8 cellular contexts compared by ENCODE assay signal in genomic region chr4:110198472-110199419, GRCh38. TPM values are rescaled to one million over a fixed set of nuclear protein-coding genes. Genes with fewer than 3 reads are reported as not detected.
DNase-seq lines count a peak whose midpoint lies in the region; ATAC-seq and TF ChIP-seq lines count a peak whose summit lies in the region.

ELOVL6 (minus strand) TSS chr4:110198615; CDS start chr4:110198335, 280 bp downstream.

- DNase-seq in DMS 273 (lab: John Stamatoyannopoulos, UW; ENCODE audit: unreplicated experiment) (peak; percentile 73), DMS 273 treated with DMSO at 0.1 percent for 48 hours (lab: John Stamatoyannopoulos, UW) (no peak), HUDEP-2 (lab: John Stamatoyannopoulos, UW; ENCODE audit: unreplicated experiment in 76 of 76) (peak; percentile 35 to 91 (median 72)), PC-9 (peak; percentile 48 to 68), neural crest cell (ENCODE audit: low read depth, low spot score) (peak; percentile 81), tibial nerve (ENCODE audit: low spot score in 2 of 2) (peak; percentile 31 to 56)
- peak; percentile 63 for DNase-seq in activated naive CD4-positive, alpha-beta T cell treated with anti-CD3 and anti-CD28 coated beads, Interleukin-2, amount 10 ng/mL, durations not matched to agents 7 days and 5 days

- H3K36me3 Mint-ChIP-seq in activated naive CD4-positive, alpha-beta T cell treated with anti-CD3 and anti-CD28 coated beads, Interleukin-2, amount 10 ng/mL, durations not matched to agents 7 days and 5 days = peaks cover 9% of the 10 kb centered on the region
- peaks cover 2% of the 10 kb centered on the region for H3K36me3 Mint-ChIP-seq in neural crest cell (ENCODE audit: low read depth)

- H2AFZ ChIP-seq in PC-9 = peak within 1 kb of the TSS; percentile 91

- no peak for TF ChIP-seq CTCF in PC-9 (conservative IDR thresholded peaks at IDR 0.05)
- TF ChIP-seq CTCF in gastroesophageal sphincter (IDR thresholded peaks at IDR 0.05) = no peak
- TF ChIP-seq CTCF in neural crest cell (conservative IDR thresholded peaks at IDR 0.05) = no peak
- TF ChIP-seq CTCF in tibial nerve (IDR thresholded peaks at IDR 0.05) = no peak

- POLR2A ChIA-PET in PC-9 (lab: Charles Lee; ENCODE audit: unreplicated experiment) = interaction anchor here (0.6 to 0.7 kb wide), 2 partner anchors 269 to 312 kb away, joined by 3 to 12 read pairs; no protein-coding TSS in a partner anchor

- H3K27ac ChIP-seq in PC-9 = peak within 1 kb of the TSS; percentile 62
- peak within 1 kb of the TSS in 3 of 4 donors; percentile 87 to 91 (median 88) for H3K27ac ChIP-seq in gastroesophageal sphincter
- peak within 1 kb of the TSS; percentile 69 to 93 (median 90) for H3K27ac ChIP-seq in tibial nerve

- no peaks in the 10 kb centered on the region for H3K9me3 Mint-ChIP-seq in activated naive CD4-positive, alpha-beta T cell treated with anti-CD3 and anti-CD28 coated beads, Interleukin-2, amount 10 ng/mL, durations not matched to agents 7 days and 5 days
- H3K9me3 Mint-ChIP-seq in neural crest cell = no peaks in the 10 kb centered on the region

- BruUV-seq in PC-9 (replicated peaks; lab: Mats Ljungman, UMichigan) = no TSS peak

- no peaks in the 10 kb centered on the region for H3K9me3 ChIP-seq in PC-9 (ENCODE audit: insufficient read depth, low read depth)
- no peaks in the 10 kb centered on the region for H3K9me3 ChIP-seq in gastroesophageal sphincter
- H3K9me3 ChIP-seq in tibial nerve = no peaks in the 10 kb centered on the region

- H3F3A ChIP-seq in PC-9 (ENCODE audit: insufficient read depth, low read depth) = no peaks in the 10 kb centered on the region

- H4K20me1 ChIP-seq in PC-9 (ENCODE audit: insufficient read depth) = no peaks in the 10 kb centered on the region

- peak within 1 kb of the TSS; percentile 92 for H3K4me3 Mint-ChIP-seq in activated naive CD4-positive, alpha-beta T cell treated with anti-CD3 and anti-CD28 coated beads, Interleukin-2, amount 10 ng/mL, durations not matched to agents 7 days and 5 days
- H3K4me3 Mint-ChIP-seq in neural crest cell = peak within 1 kb of the TSS; percentile 97

- H3K27ac Mint-ChIP-seq in activated naive CD4-positive, alpha-beta T cell treated with anti-CD3 and anti-CD28 coated beads, Interleukin-2, amount 10 ng/mL, durations not matched to agents 7 days and 5 days = peak within 1 kb of the TSS; percentile 91
- H3K27ac Mint-ChIP-seq in neural crest cell (ENCODE audit: unreplicated experiment) = peak within 1 kb of the TSS; percentile 98

- CTCF ChIA-PET in PC-9 (lab: Charles Lee) = interaction anchor here (0.5 to 0.6 kb wide), 3 partner anchors 79 to 179 kb away, joined by 3 to 15 read pairs (median 7); no protein-coding TSS in a partner anchor
- CTCF ChIA-PET in activated naive CD4-positive, alpha-beta T cell treated with anti-CD3 and anti-CD28 coated beads, Interleukin-2, amount 10 ng/mL, durations not matched to agents 7 days and 5 days (lab: Charles Lee) = interaction anchor here (0.9 to 1.0 kb wide), 3 partner anchors 143 to 193 kb away, joined by 3 to 7 read pairs (median 3); no protein-coding TSS in a partner anchor

- H3K36me3 ChIP-seq in PC-9 (ENCODE audit: low read depth) = no peaks in the 10 kb centered on the region
- no peaks in the 10 kb centered on the region for H3K36me3 ChIP-seq in gastroesophageal sphincter
- no peaks in the 10 kb centered on the region for H3K36me3 ChIP-seq in tibial nerve

- peak within 1 kb of the TSS; percentile 72 for H3K4me3 ChIP-seq in PC-9
- peak within 1 kb of the TSS; percentile 71 to 92 for H3K4me3 ChIP-seq in gastroesophageal sphincter
- H3K4me3 ChIP-seq in tibial nerve = peak within 1 kb of the TSS; percentile 79 to 91 (median 86)

- peaks cover 22% of the 10 kb centered on the region for H3K79me2 ChIP-seq in PC-9 (ENCODE audit: low read depth)

- H3K27me3 ChIP-seq in PC-9 (ENCODE audit: insufficient read depth, low read depth) (no peaks in the 10 kb centered on the region), gastroesophageal sphincter (no peaks in the 10 kb centered on the region), tibial nerve (no peaks in the 10 kb centered on the region)

- no peak for TF ChIP-seq EP300 in gastroesophageal sphincter (IDR thresholded peaks at IDR 0.05)
- TF ChIP-seq EP300 in tibial nerve (IDR thresholded peaks at IDR 0.05) = peak in 1 of 2 donors; percentile 33

- peak within 1 kb of the TSS; percentile 76 for H3K4me2 ChIP-seq in PC-9

- H3K27me3 Mint-ChIP-seq in activated naive CD4-positive, alpha-beta T cell treated with anti-CD3 and anti-CD28 coated beads, Interleukin-2, amount 10 ng/mL, durations not matched to agents 7 days and 5 days = peaks cover 35% of the 10 kb centered on the region
- H3K27me3 Mint-ChIP-seq in neural crest cell (ENCODE audit: low read depth) = peaks cover 2% of the 10 kb centered on the region

- intact Hi-C loops in PC-9 (cut with micrococcal nuclease; ENCODE audit: unreplicated experiment) = loop anchor here (5.0 to 10.0 kb wide), 4 partner anchors 81 to 309 kb away; no protein-coding TSS in a partner anchor

- ATAC-seq in gastroesophageal sphincter = peak; percentile 40

- peaks cover 12% of the 10 kb centered on the region for H3K4me1 ChIP-seq in PC-9 (replicated peaks; ENCODE audit: insufficient read depth)
- peaks cover 0 to 23% (median 4%) of the 10 kb centered on the region in 3 donors for H3K4me1 ChIP-seq in gastroesophageal sphincter
- H3K4me1 ChIP-seq in tibial nerve = peaks cover 0 to 22% (median 4%) of the 10 kb centered on the region in 4 donors

- peaks cover 32% of the 10 kb centered on the region for H3K4me1 Mint-ChIP-seq in activated naive CD4-positive, alpha-beta T cell treated with anti-CD3 and anti-CD28 coated beads, Interleukin-2, amount 10 ng/mL, durations not matched to agents 7 days and 5 days
- H3K4me1 Mint-ChIP-seq in neural crest cell = peaks cover 50% of the 10 kb centered on the region

- no peak for TF ChIP-seq POLR2A in gastroesophageal sphincter (IDR thresholded peaks at IDR 0.05)
- TF ChIP-seq POLR2A in tibial nerve (IDR thresholded peaks at IDR 0.05) = no peak

- WGBS in gastroesophageal sphincter (ENCODE audit: low coverage in 1 of 2), 2 donors = 0 to 4% methylated on average over 3 to 21 of the region's 45 CpGs
- 0 to 2% methylated on average over 41 to 45 of the region's 45 CpGs for WGBS in tibial nerve, 2 donors

- H3K9me2 ChIP-seq in PC-9 (ENCODE audit: insufficient read depth) = no peaks in the 10 kb centered on the region

RNA-seq across cellular contexts. Expression of gene ELOVL6, which starts in this region (rescaled TPM):
- total RNA-seq in PC-9 (2021) (13.2 and 25.3 TPM in 2 replicates), gastroesophageal sphincter (1 to 10 TPM; 2.7 to 6.0 (median 3.5) TPM), neural crest cell (104 and 105 TPM in 2 replicates), tibial nerve (1 to 10 TPM; 3.1 to 8.4 (median 5.4) TPM)
